19 cellular contexts compared by ENCODE assay signal in genomic region chr17:43118679-43119615, GRCh38. TPM values are rescaled to one million over a fixed set of nuclear protein-coding genes. Genes with fewer than 3 reads are reported as not detected.
DNase-seq lines count a peak whose midpoint lies in the region; ATAC-seq, FAIRE-seq and TF ChIP-seq lines count a peak whose summit lies in the region.
"Had no signal": no experiment of that assay in that cellular context is flagged by ENCODE, and none has a peak within 500 bp of the region (broad histone marks: within the 10 kb centered on the region; RNA-seq: fewer than 3 reads in every experiment).

No MANE protein-coding gene starts in this region.

- H4K91ac ChIP-seq in IMR-90 (ENCODE audit: insufficient read depth, low read depth, low read length), result no peak overlapping the region

- no peak overlapping the region for H2AFZ ChIP-seq in IMR-90 (replicated peaks; ENCODE audit: low read length, poor library complexity)

- BruUV-seq in IMR-90 (replicated peaks; lab: Mats Ljungman, UMichigan), result no TSS peak

- peaks cover 3% of the 10 kb centered on the region; the same call in 1 of the 2 replicates for H3K9me1 ChIP-seq in IMR-90 (ENCODE audit: insufficient read depth, low read length)

- in situ Hi-C loops in IMR-90 (cut with MboI; ENCODE audit: low sequenced_read_pairs), result no loop called here

- no peak for TF ChIP-seq CTCF in IMR-90 (conservative IDR thresholded peaks at IDR 0.05; ENCODE audit: low read depth, low read length)
- no peak for TF ChIP-seq CTCF in body of pancreas (IDR thresholded peaks at IDR 0.05)
- no peak for TF ChIP-seq CTCF in pancreas (IDR thresholded peaks at IDR 0.05)
- TF ChIP-seq CTCF in GM10266 (IDR thresholded peaks at IDR 0.05; ENCODE audit: control insufficient read depth, insufficient read depth, low read depth, missing control alignments), result no peak

- WGBS in IMR-90 (ENCODE audit: extremely low coverage in 2 of 2, insufficient read length in 1 of 2), 2 experiments, result no CpG with 5 or more reads among the region's 14 CpGs
- 33 to 47% methylated on average over 14 of the region's 14 CpGs for WGBS in body of pancreas, 2 donors
- 32 to 40% methylated on average over 14 of the region's 14 CpGs for WGBS in pancreas, 2 donors

- H3K9me3 ChIP-seq in IMR-90 (ENCODE audit: control insufficient read depth, insufficient read depth, low read length) (no peaks in the 10 kb centered on the region), body of pancreas (no peaks in the 10 kb centered on the region), pancreas (no peaks in the 10 kb centered on the region)
- H3K9me3 ChIP-seq: BLaER1, SJSA1 had no signal

- H2BK120ac ChIP-seq in IMR-90 (ENCODE audit: low read depth, low read length), result no peak overlapping the region

- H2AK9ac ChIP-seq in IMR-90 (replicated peaks; ENCODE audit: low read depth, low read length, poor library complexity), result no peak overlapping the region

- H2BK15ac ChIP-seq in IMR-90 (ENCODE audit: low read depth, low read length), result no peak overlapping the region

- H3K36me3 ChIP-seq in IMR-90 (ENCODE audit: control insufficient read depth, insufficient read depth, low read length) (no peaks in the 10 kb centered on the region), body of pancreas (replicated peaks in 1 of 2; ENCODE audit: insufficient read depth in 1 of 2, low read depth in 2 of 2) (no peaks in the 10 kb centered on the region), pancreas (no peaks in the 10 kb centered on the region)

- H2AK5ac ChIP-seq in IMR-90 (ENCODE audit: low read depth, low read length), result no peak overlapping the region

- H3K4me3 ChIP-seq in IMR-90 (ENCODE audit: insufficient read depth, low read depth, low read length), result no peak overlapping the region
- H3K4me3 ChIP-seq in body of pancreas, result no peak overlapping the region
- H3K4me3 ChIP-seq in pancreas, result no peak overlapping the region
- H3K4me3 ChIP-seq: BLaER1, SJSA1 had no signal

- H4K8ac ChIP-seq in IMR-90 (ENCODE audit: low read depth in 2 of 2, low read length in 2 of 2), result no peak overlapping the region

- no peak overlapping the region for H3K56ac ChIP-seq in IMR-90 (ENCODE audit: extremely low read depth, insufficient read depth, low read length)

- H3K4me1 ChIP-seq in IMR-90 (ENCODE audit: control insufficient read depth, insufficient read depth, low read length) (no peaks in the 10 kb centered on the region), body of pancreas (peaks cover 15% of the 10 kb centered on the region), pancreas (peaks cover 0 to 15% (median 9%) of the 10 kb centered on the region in 3 donors)
- H3K4me1 ChIP-seq: SJSA1 had no signal

- H3K23ac ChIP-seq in IMR-90 (ENCODE audit: low read depth, low read length), result no peak overlapping the region

- CTCF ChIA-PET in IMR-90 (lab: Yijun Ruan, JAX), result no interaction called here

- POLR2A ChIA-PET in IMR-90 (lab: Charles Lee; ENCODE audit: unreplicated experiment), result no interaction called here

- no peak overlapping the region for H3K4ac ChIP-seq in IMR-90 (ENCODE audit: low read depth, low read length)

- ATAC-seq in IMR-90 (ENCODE audit: low read depth), result peak; percentile 17; the same call in 1 of the 2 replicates
- peak; percentile 41 for ATAC-seq in body of pancreas
- peak; percentile 38 to 76 (median 64) for ATAC-seq in pancreas
- ATAC-seq in HG02642 (IDR thresholded peaks at IDR 0.05; ENCODE audit: poor library complexity, unreplicated experiment), result no peak

- no peak overlapping the region for H4K5ac ChIP-seq in IMR-90 (ENCODE audit: low read depth, low read length)

- no peak for TF ChIP-seq RAD21 in IMR-90 (IDR thresholded peaks at IDR 0.05; ENCODE audit: low read length)

- no peaks in the 10 kb centered on the region for H4K20me1 ChIP-seq in IMR-90 (ENCODE audit: insufficient read depth, low read length)
- H4K20me1 ChIP-seq: BLaER1 had no signal

- peaks cover 0 to 10% of the 10 kb centered on the region in 2 experiments; a peak in 2 of 4 replicates for H3K79me1 ChIP-seq in IMR-90 (ENCODE audit: low read depth in 1 of 2, low read length in 2 of 2)

- no peak overlapping the region for H2BK5ac ChIP-seq in IMR-90 (ENCODE audit: low read depth, low read length, poor library complexity, severe bottlenecking)

- dilution Hi-C loops in IMR-90 (cut with HindIII; ENCODE audit: low sequenced_read_pairs, unreplicated experiment), result no loop called here

- intact Hi-C loops in IMR-90 (cut with micrococcal nuclease), result no loop called here
- intact Hi-C loops in body of pancreas (cut with DNase I), result no loop called here
- intact Hi-C loops in pancreas (cut with DNase I), result no loop called here

- H3K18ac ChIP-seq in IMR-90 (ENCODE audit: low read depth, low read length), result no peak overlapping the region

- no peak for FAIRE-seq in pancreas (lab: Jason Lieb, UNC)
- FAIRE-seq: H1 had no signal

- TF ChIP-seq POLR2A in IMR-90 (IDR thresholded peaks at IDR 0.05; ENCODE audit: low read depth, low read length) (no peak), body of pancreas (IDR thresholded peaks at IDR 0.05) (no peak)

- no peak overlapping the region for H2BK20ac ChIP-seq in IMR-90 (ENCODE audit: low read depth, low read length)

- no peak overlapping the region for H3K9ac ChIP-seq in IMR-90 (ENCODE audit: low read depth, low read length)
- H3K9ac ChIP-seq: BLaER1 had no signal

- DNase-seq in IMR-90 (peak; percentile 17), body of pancreas (no peak), islet precursor cell (peak; percentile 15), pancreas (no peak), SHP77 (lab: John Stamatoyannopoulos, UW) (no peak), NCI-H2081 (lab: John Stamatoyannopoulos, UW) (no peak), GM10266 (ENCODE audit: extremely low spot score) (no peak)
- DNase-seq: CD8-positive, alpha-beta memory T cell; Karpas-422; NCI-H1417; NCI-H2029; NCI-H226; NCI-H526; OCI-M1; RPMI8226 had no signal

- H3K27ac ChIP-seq in IMR-90 (ENCODE audit: insufficient read depth, low read length) (no peak overlapping the region), body of pancreas (peak overlapping the region in 3 of 4 donors; percentile 34 to 69 (median 62)), pancreas (peak overlapping the region in 2 of 4 donors; percentile 2 to 23)
- H3K27ac ChIP-seq: BLaER1, SJSA1 had no signal

- H3K27me3 ChIP-seq in IMR-90 (ENCODE audit: control insufficient read depth, insufficient read depth, low read length) (no peaks in the 10 kb centered on the region), body of pancreas (no peaks in the 10 kb centered on the region), pancreas (no peaks in the 10 kb centered on the region)
- H3K27me3 ChIP-seq: BLaER1, SJSA1 had no signal

- H3K14ac ChIP-seq in IMR-90 (replicated peaks; ENCODE audit: low read depth, low read length), result no peak overlapping the region

- no peak overlapping the region for H3K4me2 ChIP-seq in IMR-90 (ENCODE audit: low read depth, low read length)
- H3K4me2 ChIP-seq: BLaER1 had no signal

TF ChIP-seq in IMR-90, 13 proteins besides CTCF, POLR2A, EP300 and RAD21:
- no peak for TF ChIP-seq USF2 (IDR thresholded peaks at IDR 0.05; ENCODE audit: low read depth, low read length)
- no peak for TF ChIP-seq MXI1 (IDR thresholded peaks at IDR 0.05; ENCODE audit: borderline replicate concordance, low read depth, low read length)
- TF ChIP-seq SMC3 (IDR thresholded peaks at IDR 0.05; ENCODE audit: low read depth, low read length), result no peak
- no peak for TF ChIP-seq CEBPB (IDR thresholded peaks at IDR 0.05; ENCODE audit: low read depth, low read length)
- TF ChIP-seq RCOR1 (IDR thresholded peaks at IDR 0.05; ENCODE audit: insufficient replicate concordance, low read length), result no peak
- TF ChIP-seq CHD1 (IDR thresholded peaks at IDR 0.05; ENCODE audit: low read depth, low read length), result no peak
- TF ChIP-seq NFE2L2 (IDR thresholded peaks at IDR 0.05; ENCODE audit: low read depth, low read length), result no peak
- no peak for TF ChIP-seq RFX5 (IDR thresholded peaks at IDR 0.05; ENCODE audit: low read depth, low read length)
- TF ChIP-seq FOS (IDR thresholded peaks at IDR 0.05; ENCODE audit: low read depth, low read length), result no peak

RNA-seq across cellular contexts. Expression of gene BRCA1, which starts 6.2 kb away (rescaled TPM):
- total RNA-seq in IMR-90 (2012; rRNA removed), result 17.7 and 20.0 TPM in 2 replicates
- polyA plus RNA-seq in IMR-90 (2012; rRNA removed), result 8.3 and 9.5 TPM in 2 replicates
- 3.0 and 6.3 TPM in 2 replicates for polyA plus RNA-seq in IMR-90 (2012; cell fraction: cytosol; rRNA removed)
- 4.9 and 7.4 TPM in 2 replicates for polyA plus RNA-seq in IMR-90 (2012; cell fraction: nucleus; rRNA removed; ENCODE audit: low replicate concordance)
- total RNA-seq in body of pancreas, result 1 to 10 TPM; 2.6 to 7.6 TPM
- 1 to 10 TPM; 1.1 to 4.6 (median 2.5) TPM for total RNA-seq in pancreas
- 1 to 10 TPM; 1.4 to 2.6 TPM for polyA plus RNA-seq in pancreas

RNA-seq across cellular contexts. Expression of gene NBR1, which starts 52.1 kb away (rescaled TPM):
- total RNA-seq in IMR-90 (2012; rRNA removed) (105 and 132 TPM in 2 replicates), body of pancreas (10 to 100 TPM; 16.2 to 41.0 TPM), pancreas (10 to 100 TPM; 26.0 to 54.0 (median 33.7) TPM)
- polyA plus RNA-seq in IMR-90 (2012; rRNA removed) (47.7 and 52.4 TPM in 2 replicates), pancreas (10 to 100 TPM; 15.5 to 27.4 TPM)
- 24.9 and 33.5 TPM in 2 replicates for polyA plus RNA-seq in IMR-90 (2012; cell fraction: cytosol; rRNA removed)
- 9.6 and 31.7 TPM in 2 replicates for polyA plus RNA-seq in IMR-90 (2012; cell fraction: nucleus; rRNA removed; ENCODE audit: low replicate concordance)

Comparison
In these comparisons a context has a peak if more than half of its experiments do, and no peak if none do; other contexts are left out.
1. DNase-seq: peak in IMR-90 (single experiment) and islet precursor cell (single experiment); none in body of pancreas (0 of 4), pancreas (0 of 6), SHP77 (0 of 2), NCI-H2081 (0 of 2) and GM10266 (single experiment).